10 cellular contexts compared by ENCODE assay signal in genomic region chr13:113785051-113786010, GRCh38. TPM values are rescaled to one million over a fixed set of nuclear protein-coding genes. Genes with fewer than 3 reads are reported as not detected.
DNase-seq lines count a peak whose midpoint lies in the region; ATAC-seq and TF ChIP-seq lines count a peak whose summit lies in the region.
"Had no signal": no experiment of that assay in that cellular context is flagged by ENCODE, and none has a peak within 500 bp of the region (broad histone marks: within the 10 kb centered on the region; RNA-seq: fewer than 3 reads in every experiment).

No MANE protein-coding gene starts in this region.

- no peak overlapping the region for H3K4me3 Mint-ChIP-seq in activated T-helper 17 cell treated with anti-CD3 and anti-CD28 coated beads, Interleukin-2, amount 50 U/mL, for 72 hours
- H3K4me3 Mint-ChIP-seq in CD8-positive, alpha-beta memory T cell: no peak overlapping the region
- H3K4me3 Mint-ChIP-seq: activated naive CD4-positive, alpha-beta T cell treated with anti-CD3 and anti-CD28 coated beads, Interleukin-2, amount 50 U/mL, for 24 hours had no signal

- no peak overlapping the region for H4K91ac ChIP-seq in mesenchymal stem cell (ENCODE audit: low read length)

- no peaks in the 10 kb centered on the region for H3K79me1 ChIP-seq in mesenchymal stem cell (replicated peaks; ENCODE audit: low read length, poor library complexity, severe bottlenecking)

- H3K27me3 Mint-ChIP-seq in activated T-helper 17 cell treated with anti-CD3 and anti-CD28 coated beads, Interleukin-2, amount 50 U/mL, for 72 hours: peaks cover 19% of the 10 kb centered on the region
- peaks cover 14 to 35% of the 10 kb centered on the region in 2 donors for H3K27me3 Mint-ChIP-seq in CD8-positive, alpha-beta memory T cell

- no peak overlapping the region for H2BK120ac ChIP-seq in mesenchymal stem cell (ENCODE audit: low read depth, low read length)

- peak overlapping the region; percentile 15 for H2AK5ac ChIP-seq in mesenchymal stem cell (ENCODE audit: low read length, severe bottlenecking)

- H3K4me3 ChIP-seq in mesenchymal stem cell (ENCODE audit: insufficient read depth in 1 of 2, low read depth in 1 of 2, low read length in 2 of 2): no peak overlapping the region
- H3K4me3 ChIP-seq in lower lobe of right lung: no peak overlapping the region
- H3K4me3 ChIP-seq in CD8-positive, alpha-beta memory T cell (ENCODE audit: low read length): no peak overlapping the region

- peak; percentile 10 for DNase-seq in COR-L47 (lab: John Stamatoyannopoulos, UW)
- peak; percentile 100 for DNase-seq in HT1080 (ENCODE audit: low read depth)
- DNase-seq in mesenchymal stem cell: peak; percentile 58
- DNase-seq in lower lobe of right lung: no peak
- DNase-seq in NCI-H187 treated with DMSO at 0.1 percent for 48 hours (lab: John Stamatoyannopoulos, UW): no peak
- no peak for DNase-seq in CD8-positive, alpha-beta memory T cell

- H3K9me3 ChIP-seq in mesenchymal stem cell (ENCODE audit: control insufficient read depth, low read length): no peaks in the 10 kb centered on the region
- H3K9me3 ChIP-seq in lower lobe of right lung: no peaks in the 10 kb centered on the region
- no peaks in the 10 kb centered on the region for H3K9me3 ChIP-seq in CD8-positive, alpha-beta memory T cell (ENCODE audit: low read length)
- H3K9me3 ChIP-seq: neutrophil had no signal

- H3K27me3 ChIP-seq in mesenchymal stem cell (ENCODE audit: control insufficient read depth in 1 of 2, insufficient read depth in 1 of 2, low read length in 2 of 2) (peaks cover 0 to 9% of the 10 kb centered on the region in 2 experiments), lower lobe of right lung (ENCODE audit: low read depth) (no peaks in the 10 kb centered on the region)
- no peaks in the 10 kb centered on the region for H3K27me3 ChIP-seq in CD8-positive, alpha-beta memory T cell (ENCODE audit: insufficient read depth, low read length, poor library complexity, severe bottlenecking)

- H2BK15ac ChIP-seq in mesenchymal stem cell (ENCODE audit: low read depth, poor library complexity, severe bottlenecking): no peak overlapping the region

- no peaks in the 10 kb centered on the region for H3K36me3 Mint-ChIP-seq in activated T-helper 17 cell treated with anti-CD3 and anti-CD28 coated beads, Interleukin-2, amount 50 U/mL, for 72 hours (ENCODE audit: low read depth)
- no peaks in the 10 kb centered on the region for H3K36me3 Mint-ChIP-seq in CD8-positive, alpha-beta memory T cell
- H3K36me3 Mint-ChIP-seq: activated naive CD4-positive, alpha-beta T cell treated with anti-CD3 and anti-CD28 coated beads, Interleukin-2, amount 50 U/mL, for 24 hours had no signal

- H2AFZ ChIP-seq in mesenchymal stem cell (ENCODE audit: low read depth, low read length): no peak overlapping the region

- POLR2A ChIA-PET in CD8-positive, alpha-beta memory T cell (lab: Charles Lee): no interaction called here

- no peaks in the 10 kb centered on the region for H3K9me3 Mint-ChIP-seq in activated T-helper 17 cell treated with anti-CD3 and anti-CD28 coated beads, Interleukin-2, amount 50 U/mL, for 72 hours
- H3K9me3 Mint-ChIP-seq in CD8-positive, alpha-beta memory T cell: no peaks in the 10 kb centered on the region
- H3K9me3 Mint-ChIP-seq: activated naive CD4-positive, alpha-beta T cell treated with anti-CD3 and anti-CD28 coated beads, Interleukin-2, amount 50 U/mL, for 24 hours had no signal

- H4K8ac ChIP-seq in mesenchymal stem cell (ENCODE audit: low read length): no peak overlapping the region

- no peak overlapping the region for H2BK12ac ChIP-seq in mesenchymal stem cell (ENCODE audit: low read length in 2 of 2)

- H2BK5ac ChIP-seq in mesenchymal stem cell (ENCODE audit: low read depth, low read length, poor library complexity, severe bottlenecking): no peak overlapping the region

- ATAC-seq in activated T-helper 17 cell treated with anti-CD3 and anti-CD28 coated beads, Interleukin-2, amount 50 U/mL, for 72 hours (replicated peaks): peak; percentile 85
- no peak for ATAC-seq in GM18517 (IDR thresholded peaks at IDR 0.05; ENCODE audit: unreplicated experiment)
- ATAC-seq in lower lobe of right lung: no peak

- no peak overlapping the region for H3K23ac ChIP-seq in mesenchymal stem cell (ENCODE audit: low read length in 2 of 2)

- H3K27ac Mint-ChIP-seq in activated T-helper 17 cell treated with anti-CD3 and anti-CD28 coated beads, Interleukin-2, amount 50 U/mL, for 72 hours: no peak overlapping the region
- H3K27ac Mint-ChIP-seq in CD8-positive, alpha-beta memory T cell: no peak overlapping the region
- H3K27ac Mint-ChIP-seq: activated naive CD4-positive, alpha-beta T cell treated with anti-CD3 and anti-CD28 coated beads, Interleukin-2, amount 50 U/mL, for 24 hours had no signal

- no peak overlapping the region for H3K18ac ChIP-seq in mesenchymal stem cell (ENCODE audit: low read depth in 1 of 2, low read length in 2 of 2)

- WGBS in mesenchymal stem cell: 83% methylated on average over 19 of the region's 19 CpGs

- intact Hi-C loops in lower lobe of right lung (cut with DNase I): no loop called here

- H3K4me1 ChIP-seq in mesenchymal stem cell (ENCODE audit: control insufficient read depth, insufficient read depth, low read depth, low read length) (peaks cover 10% of the 10 kb centered on the region), lower lobe of right lung (no peaks in the 10 kb centered on the region)
- H3K4me1 ChIP-seq in CD8-positive, alpha-beta memory T cell (ENCODE audit: insufficient read depth, low read length): no peaks in the 10 kb centered on the region

- no peak overlapping the region for H3K14ac ChIP-seq in mesenchymal stem cell (ENCODE audit: low read length in 2 of 2)

- no peak for TF ChIP-seq CTCF in lower lobe of right lung (IDR thresholded peaks at IDR 0.05)

- CTCF ChIA-PET in CD8-positive, alpha-beta memory T cell (lab: Charles Lee): no interaction called here

- peak overlapping the region; percentile 40 for H3K27ac ChIP-seq in mesenchymal stem cell (ENCODE audit: low read length, poor library complexity, severe bottlenecking)
- no peak overlapping the region for H3K27ac ChIP-seq in lower lobe of right lung
- no peak overlapping the region for H3K27ac ChIP-seq in CD8-positive, alpha-beta memory T cell (ENCODE audit: low read depth, low read length)
- H3K27ac ChIP-seq: neutrophil had no signal

- peak overlapping the region; percentile 20 for H3K9ac ChIP-seq in mesenchymal stem cell (ENCODE audit: low read length)

- no peak overlapping the region for H3K4me2 ChIP-seq in mesenchymal stem cell (ENCODE audit: low read length, poor library complexity, severe bottlenecking)

- peaks cover 5% of the 10 kb centered on the region for H3K4me1 Mint-ChIP-seq in activated T-helper 17 cell treated with anti-CD3 and anti-CD28 coated beads, Interleukin-2, amount 50 U/mL, for 72 hours
- H3K4me1 Mint-ChIP-seq in CD8-positive, alpha-beta memory T cell: no peaks in the 10 kb centered on the region
- H3K4me1 Mint-ChIP-seq: activated naive CD4-positive, alpha-beta T cell treated with anti-CD3 and anti-CD28 coated beads, Interleukin-2, amount 50 U/mL, for 24 hours had no signal

- no peak overlapping the region for H3K4ac ChIP-seq in mesenchymal stem cell (ENCODE audit: low read depth in 1 of 2, low read length in 2 of 2)

- peaks cover 0 to 6% of the 10 kb centered on the region in 2 experiments for H3K36me3 ChIP-seq in mesenchymal stem cell (ENCODE audit: control insufficient read depth in 1 of 2, insufficient read depth in 2 of 2, low read depth in 1 of 2, low read length in 2 of 2)
- no peaks in the 10 kb centered on the region for H3K36me3 ChIP-seq in lower lobe of right lung
- H3K36me3 ChIP-seq in CD8-positive, alpha-beta memory T cell (ENCODE audit: insufficient read depth, low read length): no peaks in the 10 kb centered on the region
- H3K36me3 ChIP-seq: neutrophil had no signal

RNA-seq across cellular contexts. Expression of gene TMEM255B, which starts 26.3 kb away (rescaled TPM):
- 0.26 TPM in 1 of 2 replicates, not detected in the other for total RNA-seq in HT1080 (2014; rRNA removed; shearing (Covaris generic))
- 0.19 and 0.25 TPM in 2 replicates for polyA plus RNA-seq in HT1080 (2015; cell fraction: cytosol; rRNA removed)
- polyA plus RNA-seq in HT1080 (2015; cell fraction: nucleus; rRNA removed): 0.07 and 0.65 TPM in 2 replicates
- 1 to 10 TPM; 2.0 TPM for total RNA-seq in activated T-helper 17 cell treated with anti-CD3 and anti-CD28 coated beads, Interleukin-2, amount 50 U/mL, for 72 hours
- 2.0 TPM for polyA plus RNA-seq in mesenchymal stem cell (2013, experiment 1 of 2)
- polyA plus RNA-seq in mesenchymal stem cell (2013, experiment 2 of 2): 2.2 TPM
- 21.5 TPM for total RNA-seq in lower lobe of right lung
- under 1 TPM; 0.57 to 0.69 TPM for total RNA-seq in CD8-positive, alpha-beta memory T cell
- polyA plus RNA-seq in CD8-positive, alpha-beta memory T cell: not detected

Comparison
In these comparisons a context has a peak if more than half of its experiments do, and no peak if none do; other contexts are left out.
1. DNase-seq: peak in COR-L47 (single experiment), HT1080 (single experiment) and mesenchymal stem cell (single experiment); none in lower lobe of right lung (single experiment), NCI-H187 treated with DMSO at 0.1 percent for 48 hours (single experiment) and CD8-positive, alpha-beta memory T cell (0 of 5).